ENCODE assay signal across 1 cellular context in the genomic region with DNA sequence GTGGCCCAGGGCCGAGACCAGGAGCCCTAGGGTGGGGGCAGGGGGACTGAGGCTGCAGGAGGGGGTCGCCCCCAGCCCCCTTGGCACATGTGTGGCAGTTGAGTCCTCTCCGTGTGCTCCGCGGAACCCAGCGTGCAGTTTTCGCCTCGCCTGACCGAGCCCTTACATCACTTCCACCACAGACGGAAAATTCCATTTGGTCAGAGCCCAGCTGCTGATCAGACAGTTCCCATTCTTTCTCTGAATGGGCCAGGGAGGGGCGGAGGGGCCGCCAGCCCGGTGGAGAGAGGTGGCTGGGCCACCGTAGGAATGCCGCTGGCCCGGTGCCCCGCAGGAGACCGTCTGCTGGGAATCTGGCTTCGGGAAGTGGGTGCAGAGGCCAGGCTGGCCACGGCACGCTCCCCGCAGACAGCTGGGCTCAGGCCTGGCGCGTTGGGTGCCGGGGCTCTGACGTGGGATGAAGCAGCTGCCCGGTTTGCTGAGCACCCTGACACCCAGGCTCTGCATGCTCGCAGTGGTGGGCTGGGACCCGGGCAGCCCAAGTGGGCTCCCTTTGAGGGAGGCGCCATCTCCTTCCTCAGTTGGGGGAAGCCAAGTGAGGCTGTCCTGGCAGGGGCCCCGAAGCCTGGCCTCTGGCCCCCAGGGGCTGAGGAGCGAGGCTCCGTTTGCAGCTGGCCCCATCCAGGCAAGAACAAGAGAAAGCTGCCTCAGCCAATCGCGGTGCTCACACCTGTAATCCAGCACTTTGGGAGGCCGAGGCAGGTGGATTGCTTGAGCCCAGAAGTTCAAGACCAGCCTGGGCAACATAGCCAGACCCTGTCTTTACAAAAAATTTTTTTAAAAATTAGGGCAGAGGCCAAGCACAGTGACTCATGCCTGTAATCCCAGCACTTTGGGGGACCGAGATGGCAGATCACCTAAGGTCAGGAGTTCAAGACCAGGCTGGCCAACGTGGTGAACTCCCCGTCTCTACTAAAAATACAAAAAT.
TF ChIP-seq lines count a peak whose summit lies in the region.

No MANE protein-coding gene starts in this region.

TF ChIP-seq in HepG2, 621 proteins besides CTCF, POLR2A, EP300 and RAD21 (continued from another document and continues in another):
- TF ChIP-seq, protein P1, sequence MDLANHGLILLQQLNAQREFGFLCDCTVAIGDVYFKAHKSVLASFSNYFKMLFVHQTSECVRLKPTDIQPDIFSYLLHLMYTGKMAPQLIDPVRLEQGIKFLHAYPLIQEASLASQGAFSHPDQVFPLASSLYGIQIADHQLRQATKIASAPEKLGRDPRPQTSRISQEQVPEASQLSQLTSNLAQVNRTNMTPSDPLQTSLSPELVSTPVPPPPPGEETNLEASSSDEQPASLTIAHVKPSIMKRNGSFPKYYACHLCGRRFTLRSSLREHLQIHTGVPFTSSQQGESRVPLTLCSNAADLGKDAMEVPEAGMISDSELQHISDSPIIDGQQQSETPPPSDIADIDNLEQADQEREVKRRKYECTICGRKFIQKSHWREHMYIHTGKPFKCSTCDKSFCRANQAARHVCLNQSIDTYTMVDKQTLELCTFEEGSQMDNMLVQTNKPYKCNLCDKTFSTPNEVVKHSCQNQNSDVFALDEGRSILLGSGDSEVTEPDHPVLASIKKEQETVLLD (CRISPR knock-in tag; IDR thresholded peaks at IDR 0.05; ENCODE audit: low read depth) = peak; percentile 64; the same call in 1 of the 2 replicates
- TF ChIP-seq HOXA9 (CRISPR knock-in tag; IDR thresholded peaks at IDR 0.05; ENCODE audit: borderline replicate concordance) (no peak), ADNP (CRISPR knock-in tag; IDR thresholded peaks at IDR 0.05) (no peak), KLF11 (CRISPR knock-in tag; IDR thresholded peaks at IDR 0.05) (0 out of 2 replicates have a peak, but pooled peaks have one; percentile 68), ZNF790 (CRISPR knock-in tag; IDR thresholded peaks at IDR 0.05; ENCODE audit: borderline replicate concordance) (no peak), TBX2 (CRISPR knock-in tag; IDR thresholded peaks at IDR 0.05; ENCODE audit: borderline replicate concordance) (peak; percentile 72), ZNF142 (CRISPR knock-in tag; IDR thresholded peaks at IDR 0.05) (no peak), SRSF4 (IDR thresholded peaks at IDR 0.05; ENCODE audit: low read depth, low read length, poor library complexity, severe bottlenecking) (no peak), JDP2 (CRISPR knock-in tag; IDR thresholded peaks at IDR 0.05; ENCODE audit: borderline replicate concordance) (no peak), ZNF547 (CRISPR knock-in tag; IDR thresholded peaks at IDR 0.05) (no peak), FOXJ3 (CRISPR knock-in tag; IDR thresholded peaks at IDR 0.05; ENCODE audit: borderline replicate concordance) (no peak), POGZ (CRISPR knock-in tag; IDR thresholded peaks at IDR 0.05) (no peak), ZFX (CRISPR knock-in tag; IDR thresholded peaks at IDR 0.05; ENCODE audit: low read depth) (peak; percentile 56; the same call in 1 of the 2 replicates), ZNF674 (CRISPR knock-in tag; IDR thresholded peaks at IDR 0.05; ENCODE audit: low read depth) (no peak), SNAPC2 (CRISPR knock-in tag; IDR thresholded peaks at IDR 0.05) (no peak), TOPORS (CRISPR knock-in tag; IDR thresholded peaks at IDR 0.05) (no peak), EZH2 (conservative IDR thresholded peaks at IDR 0.05; ENCODE audit: low read depth, low read length) (no peak), REPIN1 (CRISPR knock-in tag; IDR thresholded peaks at IDR 0.05; ENCODE audit: borderline replicate concordance, low read depth) (0 out of 2 replicates have a peak, but pooled peaks have one; percentile 18), POLR2G (IDR thresholded peaks at IDR 0.05; ENCODE audit: low read depth, low read length) (peak; percentile 38), SNAI1 (CRISPR knock-in tag; IDR thresholded peaks at IDR 0.05; ENCODE audit: borderline replicate concordance) (no peak), PITX1 (CRISPR knock-in tag; IDR thresholded peaks at IDR 0.05) (no peak), TGIF2 (CRISPR knock-in tag; IDR thresholded peaks at IDR 0.05) (no peak), ATM (IDR thresholded peaks at IDR 0.05; ENCODE audit: borderline replicate concordance) (no peak), ZNF891 (CRISPR knock-in tag; IDR thresholded peaks at IDR 0.05) (no peak), HIVEP1 (CRISPR knock-in tag; IDR thresholded peaks at IDR 0.05) (peak; percentile 43; the same call in 1 of the 2 replicates), PCBP1 (IDR thresholded peaks at IDR 0.05; ENCODE audit: borderline replicate concordance, low read depth, low read length) (no peak), ZNF367 (CRISPR knock-in tag; IDR thresholded peaks at IDR 0.05; ENCODE audit: borderline replicate concordance) (no peak), ZFP82 (CRISPR knock-in tag; IDR thresholded peaks at IDR 0.05; ENCODE audit: borderline replicate concordance) (no peak), RXRA (CRISPR knock-in tag; IDR thresholded peaks at IDR 0.05) (peak; percentile 66), ZNF589 (CRISPR knock-in tag; conservative IDR thresholded peaks at IDR 0.05) (no peak), ZNF770 (CRISPR knock-in tag; IDR thresholded peaks at IDR 0.05) (no peak), DNMT3B (CRISPR knock-in tag; conservative IDR thresholded peaks at IDR 0.05) (no peak), ZNF552 (CRISPR knock-in tag; IDR thresholded peaks at IDR 0.05; ENCODE audit: borderline replicate concordance) (no peak), U2AF1 (optimal IDR thresholded peaks at IDR 0.05; ENCODE audit: low read depth, low read length) (no peak), ZNF446 (CRISPR knock-in tag; IDR thresholded peaks at IDR 0.05) (no peak), PRPF4 (IDR thresholded peaks at IDR 0.05; ENCODE audit: low read depth, low read length, poor library complexity, severe bottlenecking) (no peak), ZNF691 (CRISPR knock-in tag; IDR thresholded peaks at IDR 0.05; ENCODE audit: borderline replicate concordance, low read depth) (no peak)
- TF ChIP-seq, protein P2, sequence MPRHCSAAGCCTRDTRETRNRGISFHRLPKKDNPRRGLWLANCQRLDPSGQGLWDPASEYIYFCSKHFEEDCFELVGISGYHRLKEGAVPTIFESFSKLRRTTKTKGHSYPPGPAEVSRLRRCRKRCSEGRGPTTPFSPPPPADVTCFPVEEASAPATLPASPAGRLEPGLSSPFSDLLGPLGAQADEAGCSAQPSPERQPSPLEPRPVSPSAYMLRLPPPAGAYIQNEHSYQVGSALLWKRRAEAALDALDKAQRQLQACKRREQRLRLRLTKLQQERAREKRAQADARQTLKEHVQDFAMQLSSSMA (CRISPR knock-in tag; IDR thresholded peaks at IDR 0.05) = no peak
- TF ChIP-seq, protein P3, sequence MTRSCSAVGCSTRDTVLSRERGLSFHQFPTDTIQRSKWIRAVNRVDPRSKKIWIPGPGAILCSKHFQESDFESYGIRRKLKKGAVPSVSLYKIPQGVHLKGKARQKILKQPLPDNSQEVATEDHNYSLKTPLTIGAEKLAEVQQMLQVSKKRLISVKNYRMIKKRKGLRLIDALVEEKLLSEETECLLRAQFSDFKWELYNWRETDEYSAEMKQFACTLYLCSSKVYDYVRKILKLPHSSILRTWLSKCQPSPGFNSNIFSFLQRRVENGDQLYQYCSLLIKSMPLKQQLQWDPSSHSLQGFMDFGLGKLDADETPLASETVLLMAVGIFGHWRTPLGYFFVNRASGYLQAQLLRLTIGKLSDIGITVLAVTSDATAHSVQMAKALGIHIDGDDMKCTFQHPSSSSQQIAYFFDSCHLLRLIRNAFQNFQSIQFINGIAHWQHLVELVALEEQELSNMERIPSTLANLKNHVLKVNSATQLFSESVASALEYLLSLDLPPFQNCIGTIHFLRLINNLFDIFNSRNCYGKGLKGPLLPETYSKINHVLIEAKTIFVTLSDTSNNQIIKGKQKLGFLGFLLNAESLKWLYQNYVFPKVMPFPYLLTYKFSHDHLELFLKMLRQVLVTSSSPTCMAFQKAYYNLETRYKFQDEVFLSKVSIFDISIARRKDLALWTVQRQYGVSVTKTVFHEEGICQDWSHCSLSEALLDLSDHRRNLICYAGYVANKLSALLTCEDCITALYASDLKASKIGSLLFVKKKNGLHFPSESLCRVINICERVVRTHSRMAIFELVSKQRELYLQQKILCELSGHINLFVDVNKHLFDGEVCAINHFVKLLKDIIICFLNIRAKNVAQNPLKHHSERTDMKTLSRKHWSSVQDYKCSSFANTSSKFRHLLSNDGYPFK (CRISPR knock-in tag; IDR thresholded peaks at IDR 0.05; ENCODE audit: borderline replicate concordance) = no peak
- TF ChIP-seq, protein P4, sequence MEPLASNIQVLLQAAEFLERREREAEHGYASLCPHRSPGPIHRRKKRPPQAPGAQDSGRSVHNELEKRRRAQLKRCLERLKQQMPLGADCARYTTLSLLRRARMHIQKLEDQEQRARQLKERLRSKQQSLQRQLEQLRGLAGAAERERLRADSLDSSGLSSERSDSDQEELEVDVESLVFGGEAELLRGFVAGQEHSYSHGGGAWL (CRISPR knock-in tag; IDR thresholded peaks at IDR 0.05) = peak; percentile 23; the same call in 1 of the 2 replicates
- TF ChIP-seq, protein P5, sequence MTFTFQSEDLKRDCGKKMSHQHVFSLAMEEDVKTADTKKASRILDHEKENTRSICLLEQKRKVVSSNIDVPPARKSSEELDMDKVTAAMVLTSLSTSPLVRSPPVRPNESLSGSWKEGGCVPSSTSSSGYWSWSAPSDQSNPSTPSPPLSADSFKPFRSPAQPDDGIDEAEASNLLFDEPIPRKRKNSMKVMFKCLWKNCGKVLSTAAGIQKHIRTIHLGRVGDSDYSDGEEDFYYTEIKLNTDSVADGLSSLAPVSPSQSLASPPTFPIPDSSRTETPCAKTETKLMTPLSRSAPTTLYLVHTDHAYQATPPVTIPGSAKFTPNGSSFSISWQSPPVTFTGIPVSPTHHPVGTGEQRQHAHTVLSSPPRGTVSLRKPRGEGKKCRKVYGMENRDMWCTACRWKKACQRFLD (CRISPR knock-in tag; IDR thresholded peaks at IDR 0.05; ENCODE audit: borderline replicate concordance) = no peak
- TF ChIP-seq, protein P6, sequence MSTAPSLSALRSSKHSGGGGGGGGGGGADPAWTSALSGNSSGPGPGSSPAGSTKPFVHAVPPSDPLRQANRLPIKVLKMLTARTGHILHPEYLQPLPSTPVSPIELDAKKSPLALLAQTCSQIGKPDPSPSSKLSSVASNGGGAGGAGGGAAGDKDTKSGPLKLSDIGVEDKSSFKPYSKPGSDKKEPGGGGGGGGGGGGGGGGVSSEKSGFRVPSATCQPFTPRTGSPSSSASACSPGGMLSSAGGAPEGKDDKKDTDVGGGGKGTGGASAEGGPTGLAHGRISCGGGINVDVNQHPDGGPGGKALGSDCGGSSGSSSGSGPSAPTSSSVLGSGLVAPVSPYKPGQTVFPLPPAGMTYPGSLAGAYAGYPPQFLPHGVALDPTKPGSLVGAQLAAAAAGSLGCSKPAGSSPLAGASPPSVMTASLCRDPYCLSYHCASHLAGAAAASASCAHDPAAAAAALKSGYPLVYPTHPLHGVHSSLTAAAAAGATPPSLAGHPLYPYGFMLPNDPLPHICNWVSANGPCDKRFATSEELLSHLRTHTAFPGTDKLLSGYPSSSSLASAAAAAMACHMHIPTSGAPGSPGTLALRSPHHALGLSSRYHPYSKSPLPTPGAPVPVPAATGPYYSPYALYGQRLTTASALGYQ (CRISPR knock-in tag; IDR thresholded peaks at IDR 0.05) = no peak; the same call in 1 of the 2 replicates
